11 cellular contexts compared by ENCODE assay signal in genomic region chr13:78131811-78132210, GRCh38.
A peak's percentile ranks its signal among the peaks of the same experiment; 100 is the strongest.
DNase-seq lines count a peak whose midpoint lies in the region; ATAC-seq and TF ChIP-seq lines count a peak whose summit lies in the region.
"Had no signal": no experiment of that assay in that cellular context is flagged by ENCODE, and none has a peak within 500 bp of the region (broad histone marks: within the 10 kb centered on the region; RNA-seq: fewer than 3 reads in every experiment).

No MANE protein-coding gene starts in this region.

- no peak overlapping the region for H3K4me3 ChIP-seq in Karpas-422 (ENCODE audit: low read length)
- H3K4me3 ChIP-seq in mammary epithelial cell (replicated peaks in 1 of 3; ENCODE audit: insufficient read depth in 1 of 3, low read depth in 2 of 3, low read length in 3 of 3), result no peak overlapping the region

- H3K36me3 Mint-ChIP-seq in neural crest cell (ENCODE audit: low read depth), result no peaks in the 10 kb centered on the region
- no peaks in the 10 kb centered on the region for H3K36me3 Mint-ChIP-seq in T-helper 2 cell treated with Interferon-gamma antibody and Interleukin-4, amounts not matched to agents 5 μg/mL and 100 μg/mL, for 36 hours (ENCODE audit: low read depth)
- no peaks in the 10 kb centered on the region for H3K36me3 Mint-ChIP-seq in activated CD8-positive, alpha-beta T cell treated with anti-CD3 and anti-CD28 coated beads, Interleukin-2, amount 10 ng/mL, durations not matched to agents 7 days and 5 days (ENCODE audit: low read depth)

- CTCF ChIA-PET in mammary epithelial cell (lab: Charles Lee; ENCODE audit: low non-redundant PET), result no interaction called here
- CTCF ChIA-PET in activated CD8-positive, alpha-beta T cell treated with anti-CD3 and anti-CD28 coated beads, Interleukin-2, amount 10 ng/mL, durations not matched to agents 7 days and 5 days (lab: Charles Lee), result interaction anchor here (2.8 kb wide), 1 partner anchor 10 kb away, joined by 12 read pairs; no protein-coding TSS in a partner anchor

- H3K9me3 ChIP-seq in Karpas-422 (ENCODE audit: low read length), result no peaks in the 10 kb centered on the region
- H3K9me3 ChIP-seq in mammary epithelial cell (replicated peaks; ENCODE audit: insufficient read depth, low read length), result no peaks in the 10 kb centered on the region

- no peak for ATAC-seq in activated CD8-positive, alpha-beta T cell treated with anti-CD3 and anti-CD28 coated beads, Interleukin-2, amount 10 ng/mL, durations not matched to agents 7 days and 5 days

- H3K9me3 Mint-ChIP-seq in neural crest cell, result no peaks in the 10 kb centered on the region
- no peaks in the 10 kb centered on the region for H3K9me3 Mint-ChIP-seq in T-helper 2 cell treated with Interferon-gamma antibody and Interleukin-4, amounts not matched to agents 5 μg/mL and 100 μg/mL, for 36 hours
- no peaks in the 10 kb centered on the region for H3K9me3 Mint-ChIP-seq in activated CD8-positive, alpha-beta T cell treated with anti-CD3 and anti-CD28 coated beads, Interleukin-2, amount 10 ng/mL, durations not matched to agents 7 days and 5 days (ENCODE audit: insufficient read depth)
- H3K9me3 Mint-ChIP-seq: activated naive CD4-positive, alpha-beta T cell treated with anti-CD3 and anti-CD28 coated beads for 36 hours had no signal

- H3K27me3 Mint-ChIP-seq in neural crest cell (ENCODE audit: low read depth), result no peaks in the 10 kb centered on the region
- peaks cover 10% of the 10 kb centered on the region for H3K27me3 Mint-ChIP-seq in T-helper 2 cell treated with Interferon-gamma antibody and Interleukin-4, amounts not matched to agents 5 μg/mL and 100 μg/mL, for 36 hours (ENCODE audit: low read depth)
- peaks cover 5% of the 10 kb centered on the region for H3K27me3 Mint-ChIP-seq in activated CD8-positive, alpha-beta T cell treated with anti-CD3 and anti-CD28 coated beads, Interleukin-2, amount 10 ng/mL, durations not matched to agents 7 days and 5 days (ENCODE audit: low read depth)

- in situ Hi-C loops in mammary epithelial cell (cut with MboI; ENCODE audit: low sequenced_read_pairs in 2 of 2), result no loop called here

- H4K20me1 ChIP-seq in Karpas-422 (ENCODE audit: insufficient read depth, low read depth, low read length) (no peaks in the 10 kb centered on the region), mammary epithelial cell (ENCODE audit: insufficient read depth, low read length) (no peaks in the 10 kb centered on the region)

- TF ChIP-seq CTCF in mammary epithelial cell (conservative IDR thresholded peaks at IDR 0.05 in 1 of 2, IDR thresholded peaks at IDR 0.05 in 1 of 2; ENCODE audit: extremely low read depth in 1 of 2, insufficient read depth in 1 of 2, low read depth in 1 of 2, low read length in 2 of 2), result peak; percentile 27 to 30
- peak; percentile 41 for TF ChIP-seq CTCF in neural crest cell (conservative IDR thresholded peaks at IDR 0.05)

- BruUV-seq in mammary epithelial cell (replicated peaks; lab: Mats Ljungman, UMichigan), result no TSS peak

- no peak overlapping the region for H3K9ac ChIP-seq in Karpas-422 (ENCODE audit: low read length)
- no peak overlapping the region for H3K9ac ChIP-seq in mammary epithelial cell (ENCODE audit: insufficient read depth, low read length)

- peak; percentile 16 for DNase-seq in NCI-H1694 treated with DMSO at 0.1 percent for 48 hours (lab: John Stamatoyannopoulos, UW)
- DNase-seq in NCI-H1694 (lab: John Stamatoyannopoulos, UW), result no peak
- DNase-seq in Karpas-422, result peak; percentile 42
- no peak for DNase-seq in mammary epithelial cell
- no peak for DNase-seq in neural crest cell (ENCODE audit: low read depth, low spot score)
- no peak for DNase-seq in GM19240 (ENCODE audit: insufficient read length, low spot score)
- DNase-seq in T-helper 2 cell treated with Interferon-gamma antibody and Interleukin-4, amounts not matched to agents 5 μg/mL and 100 μg/mL, for 36 hours (ENCODE audit: low spot score), result no peak
- DNase-seq in activated CD8-positive, alpha-beta T cell treated with anti-CD3 and anti-CD28 coated beads, Interleukin-2, amount 10 ng/mL, durations not matched to agents 7 days and 5 days, result no peak
- DNase-seq: activated CD4-positive, alpha-beta T cell treated with anti-CD3 and anti-CD28 coated beads, Interleukin-2, amount 50 U/mL, for 4 hours; activated naive CD4-positive, alpha-beta T cell treated with anti-CD3 and anti-CD28 coated beads for 36 hours; NCI-H2171 treated with DMSO at 0.1 percent for 48 hours had no signal

- peaks cover 6% of the 10 kb centered on the region for H3K4me1 Mint-ChIP-seq in neural crest cell
- no peaks in the 10 kb centered on the region for H3K4me1 Mint-ChIP-seq in T-helper 2 cell treated with Interferon-gamma antibody and Interleukin-4, amounts not matched to agents 5 μg/mL and 100 μg/mL, for 36 hours (ENCODE audit: low read depth)
- H3K4me1 Mint-ChIP-seq in activated CD8-positive, alpha-beta T cell treated with anti-CD3 and anti-CD28 coated beads, Interleukin-2, amount 10 ng/mL, durations not matched to agents 7 days and 5 days (ENCODE audit: low read depth), result no peaks in the 10 kb centered on the region

- dilution Hi-C loops in mammary epithelial cell (cut with HindIII; ENCODE audit: low sequenced_read_pairs), result no loop called here

- H3K4me3 Mint-ChIP-seq in neural crest cell, result no peak overlapping the region
- no peak overlapping the region for H3K4me3 Mint-ChIP-seq in T-helper 2 cell treated with Interferon-gamma antibody and Interleukin-4, amounts not matched to agents 5 μg/mL and 100 μg/mL, for 36 hours
- no peak overlapping the region for H3K4me3 Mint-ChIP-seq in activated CD8-positive, alpha-beta T cell treated with anti-CD3 and anti-CD28 coated beads, Interleukin-2, amount 10 ng/mL, durations not matched to agents 7 days and 5 days
- H3K4me3 Mint-ChIP-seq: activated naive CD4-positive, alpha-beta T cell treated with anti-CD3 and anti-CD28 coated beads for 36 hours had no signal

- H3K36me3 ChIP-seq in Karpas-422 (ENCODE audit: insufficient read depth, low read length) (no peaks in the 10 kb centered on the region), mammary epithelial cell (ENCODE audit: insufficient read depth, low read length) (no peaks in the 10 kb centered on the region)

- POLR2A ChIA-PET in activated CD8-positive, alpha-beta T cell treated with anti-CD3 and anti-CD28 coated beads, Interleukin-2, amount 10 ng/mL, durations not matched to agents 7 days and 5 days (lab: Charles Lee), result no interaction called here

- H3K4me2 ChIP-seq in Karpas-422 (ENCODE audit: low read depth, low read length, poor library complexity, severe bottlenecking) (no peak overlapping the region), mammary epithelial cell (ENCODE audit: insufficient read depth, low read depth, low read length) (no peak overlapping the region)

- H3K4me1 ChIP-seq in Karpas-422 (ENCODE audit: low read length) (no peaks in the 10 kb centered on the region), mammary epithelial cell (ENCODE audit: insufficient read depth, low read length) (no peaks in the 10 kb centered on the region)

- no peak overlapping the region for H3K27ac Mint-ChIP-seq in neural crest cell (ENCODE audit: unreplicated experiment)
- no peak overlapping the region for H3K27ac Mint-ChIP-seq in T-helper 2 cell treated with Interferon-gamma antibody and Interleukin-4, amounts not matched to agents 5 μg/mL and 100 μg/mL, for 36 hours
- H3K27ac Mint-ChIP-seq in activated CD8-positive, alpha-beta T cell treated with anti-CD3 and anti-CD28 coated beads, Interleukin-2, amount 10 ng/mL, durations not matched to agents 7 days and 5 days, result no peak overlapping the region
- H3K27ac Mint-ChIP-seq: activated naive CD4-positive, alpha-beta T cell treated with anti-CD3 and anti-CD28 coated beads for 36 hours had no signal

- no peak overlapping the region for H3K27ac ChIP-seq in Karpas-422 (ENCODE audit: low read length)
- H3K27ac ChIP-seq in mammary epithelial cell (ENCODE audit: insufficient read depth, low read depth, low read length), result no peak overlapping the region

- H3K9me2 ChIP-seq in Karpas-422 (replicated peaks; ENCODE audit: insufficient read depth, low read length), result no peaks in the 10 kb centered on the region

- H3K27me3 ChIP-seq in Karpas-422 (ENCODE audit: low read length) (no peaks in the 10 kb centered on the region), mammary epithelial cell (ENCODE audit: insufficient read depth, low read length) (no peaks in the 10 kb centered on the region)

- intact Hi-C loops in mammary epithelial cell (cut with micrococcal nuclease), result loop anchor here (10.0 kb wide), 2 partner anchors 63 to 173 kb away; no protein-coding TSS in a partner anchor

- no peak overlapping the region for H2AFZ ChIP-seq in Karpas-422 (ENCODE audit: low read length)
- H2AFZ ChIP-seq in mammary epithelial cell (ENCODE audit: low read depth, low read length), result no peak overlapping the region

- H3K79me2 ChIP-seq in Karpas-422 (ENCODE audit: low read length) (no peaks in the 10 kb centered on the region), mammary epithelial cell (ENCODE audit: insufficient read depth, low read length) (no peaks in the 10 kb centered on the region)

Comparison
In these comparisons a context has a peak if more than half of its experiments do, and no peak if none do; other contexts are left out.
1. DNase-seq: peak in NCI-H1694 treated with DMSO at 0.1 percent for 48 hours (single experiment) and Karpas-422 (single experiment); none in NCI-H1694 (single experiment), mammary epithelial cell (single experiment), neural crest cell (single experiment), GM19240 (single experiment), T-helper 2 cell treated with Interferon-gamma antibody and Interleukin-4, amounts not matched to agents 5 μg/mL and 100 μg/mL, for 36 hours (single experiment) and activated CD8-positive, alpha-beta T cell treated with anti-CD3 and anti-CD28 coated beads, Interleukin-2, amount 10 ng/mL, durations not matched to agents 7 days and 5 days (single experiment).